Comparison of ENCODE assay signal across 8 cellular contexts in genomic region chr12:64256166-64256800, GRCh38. TPM values are rescaled to one million over a fixed set of nuclear protein-coding genes. Genes with fewer than 3 reads are reported as not detected.
DNase-seq lines count a peak whose midpoint lies in the region; ATAC-seq lines count a peak whose summit lies in the region.

No MANE protein-coding gene starts in this region.

- no peaks in the 10 kb centered on the region for H3K27me3 Mint-ChIP-seq in activated T-cell treated with anti-CD3 and anti-CD28 coated beads, Interleukin-2, amount 50 U/mL, for 4 hours (ENCODE audit: low read depth)

- no peak overlapping the region for H3K4me3 Mint-ChIP-seq in activated T-cell treated with anti-CD3 and anti-CD28 coated beads, Interleukin-2, amount 50 U/mL, for 4 hours

- H3K36me3 Mint-ChIP-seq in activated T-cell treated with anti-CD3 and anti-CD28 coated beads, Interleukin-2, amount 50 U/mL, for 4 hours (ENCODE audit: insufficient read depth): no peaks in the 10 kb centered on the region

- no peaks in the 10 kb centered on the region for H3K9me3 ChIP-seq in aorta (ENCODE audit: control insufficient read depth, low read length)

- WGBS in aorta, 2 donors: 56 to 65% methylated on average over 4 of the region's 4 CpGs

- intact Hi-C loops in aorta (cut with DNase I): loop anchor here (2.0 kb wide), 2 partner anchors 415 to 417 kb away; no protein-coding TSS in a partner anchor

- ATAC-seq in aorta (ENCODE audit: low FRiP score): no peak
- no peak for ATAC-seq in activated T-cell treated with anti-CD3 and anti-CD28 coated beads, Interleukin-2, amount 50 U/mL, for 4 hours

- no peaks in the 10 kb centered on the region for H3K9me3 Mint-ChIP-seq in activated T-cell treated with anti-CD3 and anti-CD28 coated beads, Interleukin-2, amount 50 U/mL, for 4 hours

- no peak overlapping the region for H3K27ac ChIP-seq in aorta (ENCODE audit: low read depth in 1 of 2, low read length in 2 of 2)

- H3K4me3 ChIP-seq in aorta (ENCODE audit: low read length in 2 of 2): no peak overlapping the region

- DNase-seq in NCI-H526 (lab: John Stamatoyannopoulos, UW) (peak; percentile 25 to 76), NCI-H526 treated with DMSO at 0.1 percent for 48 hours (lab: John Stamatoyannopoulos, UW) (no peak), NCI-H128 (lab: John Stamatoyannopoulos, UW; ENCODE audit: unreplicated experiment) (peak; percentile 29), SW 1271 (lab: John Stamatoyannopoulos, UW) (peak; percentile 42 to 66), foreskin melanocyte (peak; percentile 57), pulmonary artery endothelial cell (ENCODE audit: low read depth, low spot score) (peak; percentile 5), aorta (no peak)
- DNase-seq in activated T-cell treated with anti-CD3 and anti-CD28 coated beads, Interleukin-2, amount 50 U/mL, for 4 hours: no peak

- no peaks in the 10 kb centered on the region for H3K4me1 Mint-ChIP-seq in activated T-cell treated with anti-CD3 and anti-CD28 coated beads, Interleukin-2, amount 50 U/mL, for 4 hours (ENCODE audit: low read depth)

- H3K4me1 ChIP-seq in aorta (ENCODE audit: control insufficient read depth in 1 of 2, insufficient read depth in 2 of 2, low read length in 2 of 2): no peaks in the 10 kb centered on the region

- no peaks in the 10 kb centered on the region for H3K36me3 ChIP-seq in aorta (ENCODE audit: control insufficient read depth in 1 of 2, insufficient read depth in 2 of 2, low read length in 1 of 2)

- H3K27me3 ChIP-seq in aorta (ENCODE audit: control insufficient read depth in 1 of 2, insufficient read depth in 2 of 2, low read length in 1 of 2): no peaks in the 10 kb centered on the region

RNA-seq across cellular contexts. Expression of gene KICS2, which starts 34.2 kb away (rescaled TPM):
- total RNA-seq in pulmonary artery endothelial cell: 3.8 and 5.6 TPM in 2 replicates
- total RNA-seq in aorta: 1 to 10 TPM; 5.6 to 6.2 TPM
- 1 to 10 TPM; 2.0 to 2.2 TPM for polyA plus RNA-seq in aorta
- 10 to 100 TPM; 11.1 to 14.3 (median 12.2) TPM for total RNA-seq in activated T-cell treated with anti-CD3 and anti-CD28 coated beads, Interleukin-2, amount 50 U/mL, for 4 hours

Comparison
In these comparisons a context has a peak if more than half of its experiments do, and no peak if none do; other contexts are left out.
1. DNase-seq: peak in NCI-H526 (2 of 2), NCI-H128 (single experiment), SW 1271 (2 of 2), foreskin melanocyte (single experiment) and pulmonary artery endothelial cell (single experiment); none in NCI-H526 treated with DMSO at 0.1 percent for 48 hours (single experiment), aorta (0 of 2) and activated T-cell treated with anti-CD3 and anti-CD28 coated beads, Interleukin-2, amount 50 U/mL, for 4 hours (single experiment).